In genomic region chr4:18579222-18579621, GRCh38 we compare ENCODE assay signal across 19 cellular contexts.
"Had no signal": no experiment of that assay in that cellular context is flagged by ENCODE, and none has a peak within 500 bp of the region (broad histone marks: within the 10 kb centered on the region; RNA-seq: fewer than 3 reads in every experiment).

No MANE protein-coding gene starts in this region.

- H3K27me3 ChIP-seq: colonic mucosa, neutrophil, pancreas, right lobe of liver, tibial nerve, upper lobe of left lung had no signal

- H3K4me3 ChIP-seq: colonic mucosa, esophagus squamous epithelium, lung, pancreas, right lobe of liver, thoracic aorta, tibial nerve, upper lobe of left lung had no signal

- H3K4me1 ChIP-seq: colonic mucosa, esophagus squamous epithelium, pancreas, right lobe of liver, tibial nerve, upper lobe of left lung had no signal

- H3K9me3 ChIP-seq: colonic mucosa, esophagus squamous epithelium, neutrophil, pancreas, right lobe of liver, thoracic aorta, tibial nerve, upper lobe of left lung had no signal

- H3K36me3 ChIP-seq: colonic mucosa, esophagus squamous epithelium, neutrophil, pancreas, right lobe of liver, thoracic aorta, tibial nerve, upper lobe of left lung had no signal

- DNase-seq: colonic mucosa; dermis blood vessel endothelial cell; effector memory CD4-positive, alpha-beta T cell; erythroblast; esophagus squamous epithelium; foreskin melanocyte; immature natural killer cell; natural killer cell; pancreas; right lobe of liver; small intestine; stimulated activated CD4-positive, alpha-beta T cell treated with anti-CD3 and anti-CD28 coated beads, Interleukin-15, amount 100 ng/mL, for 24 hours; stimulated activated CD4-positive, alpha-beta T cell treated with anti-CD3 and anti-CD28 coated beads, Interleukin-2, amount 100 ng/mL, for 48 hours; stimulated activated naive B cell treated with anti-CD40 and anti-IgM and Interleukin-4, amounts not matched to agents 10 μg/mL and 1 μg/mL and 100 μg/mL, for 72 hours; upper lobe of left lung had no signal
